ENCODE assay signal across 20 cellular contexts in the genomic region with DNA sequence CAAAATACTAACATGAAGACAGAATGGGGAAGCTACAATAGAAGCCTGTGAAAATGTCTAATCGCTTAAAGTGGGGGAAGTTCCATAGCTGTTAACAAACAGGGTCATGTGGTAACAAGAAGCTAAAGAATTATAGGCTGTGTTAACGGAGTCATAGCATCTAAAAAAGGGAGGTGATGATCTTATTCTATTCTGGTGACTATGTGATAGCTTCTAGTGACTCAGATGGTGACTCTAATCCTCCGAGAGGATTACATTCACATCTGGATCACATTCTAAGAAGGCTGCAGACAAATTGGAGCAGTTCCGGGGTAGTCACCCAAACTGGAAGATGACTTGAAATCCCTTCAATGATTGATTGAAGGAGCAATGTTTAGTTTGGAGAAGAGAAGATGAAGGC.
A peak's percentile ranks its signal among the peaks of the same experiment; 100 is the strongest.
DNase-seq lines count a peak whose midpoint lies in the region; TF ChIP-seq lines count a peak whose summit lies in the region.
"Had no signal": no experiment of that assay in that cellular context is flagged by ENCODE, and none has a peak within 500 bp of the region (broad histone marks: within the 10 kb centered on the region; RNA-seq: fewer than 3 reads in every experiment).

No MANE protein-coding gene starts in this region.

- no peaks in the 10 kb centered on the region for H3K27me3 ChIP-seq in mesendoderm (ENCODE audit: insufficient read depth, low read length, poor library complexity)
- H3K27me3 ChIP-seq: pancreas had no signal

- no peak for TF ChIP-seq CTCF in fibroblast of the aortic adventitia (IDR thresholded peaks at IDR 0.05; ENCODE audit: insufficient read depth, low read length)

- H3K27ac ChIP-seq in mesendoderm (ENCODE audit: low read depth, low read length) = no peak overlapping the region
- H3K27ac ChIP-seq: C4-2B, pancreas, tibial artery had no signal

- H3K18ac ChIP-seq in mesendoderm (ENCODE audit: low read length) = no peak overlapping the region

- no peaks in the 10 kb centered on the region for H3K79me2 ChIP-seq in mesendoderm (ENCODE audit: control insufficient read depth, insufficient read depth, low read length)

- H2BK5ac ChIP-seq in mesendoderm (ENCODE audit: low read length) = no peak overlapping the region

- H3K4me1 ChIP-seq in mesendoderm (ENCODE audit: control insufficient read depth, low read depth, low read length) = peaks cover 7% of the 10 kb centered on the region
- H3K4me1 ChIP-seq: pancreas had no signal

- H3K36me3 ChIP-seq in mesendoderm (ENCODE audit: control insufficient read depth, insufficient read depth, low read length) = no peaks in the 10 kb centered on the region
- H3K36me3 ChIP-seq: pancreas, tibial artery had no signal

- H3K79me1 ChIP-seq in mesendoderm (ENCODE audit: low read length) = no peaks in the 10 kb centered on the region

- no peak overlapping the region for H3K56ac ChIP-seq in mesendoderm (ENCODE audit: low read length)

- no peak overlapping the region for H3K4me3 ChIP-seq in fibroblast of the aortic adventitia (ENCODE audit: low read depth, low read length)
- no peak overlapping the region for H3K4me3 ChIP-seq in mesendoderm (ENCODE audit: low read length)
- H3K4me3 ChIP-seq: GM12878, pancreas, tibial artery had no signal

- no CpG with 5 or more reads among the region's 4 CpGs for WGBS in mesendoderm (ENCODE audit: extremely low coverage, insufficient coverage, low lambda C conversion rate)

- H4K5ac ChIP-seq in mesendoderm (ENCODE audit: low read length) = no peak overlapping the region

- no peak overlapping the region for H4K8ac ChIP-seq in mesendoderm (ENCODE audit: low read depth, low read length)

- H3K9ac ChIP-seq in mesendoderm (ENCODE audit: low read length) = no peak overlapping the region

- peak; percentile 45 for DNase-seq in NCI-H82 (lab: John Stamatoyannopoulos, UW)
- no peak for DNase-seq in NCI-H82 treated with DMSO at 0.1 percent for 48 hours (lab: John Stamatoyannopoulos, UW; ENCODE audit: unreplicated experiment)
- peak; percentile 84 for DNase-seq in MV-4-11 (lab: John Stamatoyannopoulos, UW)
- DNase-seq in fibroblast of the aortic adventitia (ENCODE audit: low read depth) = peak; percentile 53
- DNase-seq in ecto neural progenitor cell (ENCODE audit: low spot score) = no peak
- no peak for DNase-seq in mesendoderm
- DNase-seq in DMS79 treated with DMSO at 0.1 percent for 48 hours (lab: John Stamatoyannopoulos, UW) = no peak
- DNase-seq in DMS 273 treated with DMSO at 0.1 percent for 48 hours (lab: John Stamatoyannopoulos, UW) = no peak
- DNase-seq: 8988T; activated CD4-positive, alpha-beta memory T cell treated with anti-CD3 and anti-CD28 coated beads, Interleukin-2, amount 10 ng/mL, durations not matched to agents 7 days and 5 days; activated naive CD4-positive, alpha-beta T cell; GDM1; natural killer cell; NCI-H1694; NCI-H2171; pancreas; right cardiac atrium; tibial artery had no signal

- H3K4ac ChIP-seq in mesendoderm (ENCODE audit: low read depth, low read length) = no peak overlapping the region

- no peak overlapping the region for H2BK120ac ChIP-seq in mesendoderm (ENCODE audit: low read depth, low read length)

- H2AK5ac ChIP-seq in mesendoderm (ENCODE audit: low read length) = no peak overlapping the region

- H3K4me2 ChIP-seq in mesendoderm (ENCODE audit: low read length) = no peak overlapping the region

- no peak overlapping the region for H3K23ac ChIP-seq in mesendoderm (ENCODE audit: low read length)

- no peak overlapping the region for H2BK15ac ChIP-seq in mesendoderm (replicated peaks; ENCODE audit: low read depth)

Comparison
In these comparisons a context has a peak if more than half of its experiments do, and no peak if none do; other contexts are left out.
1. DNase-seq: peak in NCI-H82 (single experiment), MV-4-11 (single experiment) and fibroblast of the aortic adventitia (single experiment); none in NCI-H82 treated with DMSO at 0.1 percent for 48 hours (single experiment), ecto neural progenitor cell (single experiment), mesendoderm (single experiment), DMS79 treated with DMSO at 0.1 percent for 48 hours (single experiment) and DMS 273 treated with DMSO at 0.1 percent for 48 hours (single experiment).